In genomic region chr10:125209591-125210373, GRCh38 we compare ENCODE assay signal across 19 cellular contexts. TPM values are rescaled to one million over a fixed set of nuclear protein-coding genes. Genes with fewer than 3 reads are reported as not detected.
DNase-seq lines count a peak whose midpoint lies in the region; ATAC-seq lines count a peak whose summit lies in the region.
"Had no signal": no experiment of that assay in that cellular context is flagged by ENCODE, and none has a peak within 500 bp of the region (broad histone marks: within the 10 kb centered on the region; RNA-seq: fewer than 3 reads in every experiment).

No MANE protein-coding gene starts in this region.

- peak overlapping the region; percentile 6 for H3K27ac ChIP-seq in caudate nucleus (ENCODE audit: low read depth, low read length)
- H3K27ac ChIP-seq: hepatocyte, prostate gland, SJSA1, VCaP had no signal

- ATAC-seq in HG02763 (IDR thresholded peaks at IDR 0.05; ENCODE audit: unreplicated experiment): no peak
- no peak for ATAC-seq in HG02870 (IDR thresholded peaks at IDR 0.05; ENCODE audit: unreplicated experiment)
- ATAC-seq: activated CD8-positive, alpha-beta memory T cell treated with anti-CD3 and anti-CD28 coated beads, Interleukin-2, amount 10 ng/mL, durations not matched to agents 7 days and 5 days had no signal

- peaks cover 24% of the 10 kb centered on the region for H3K27me3 ChIP-seq in skeletal muscle satellite cell (ENCODE audit: control insufficient read depth, insufficient read depth, low read length)
- H3K27me3 ChIP-seq: hepatocyte, SJSA1 had no signal

- DNase-seq in EL: peak; percentile 8
- DNase-seq in caudate nucleus (lab: John Stamatoyannopoulos, UW): peak in 31 of 61 donors; percentile 4 to 77 (median 18)
- DNase-seq in iris pigment epithelial cell (ENCODE audit: low read depth): peak; percentile 12
- DNase-seq in mucosa of gallbladder (ENCODE audit: low spot score): no peak
- no peak for DNase-seq in T1000 (lab: John Stamatoyannopoulos, UW)
- DNase-seq: activated CD8-positive, alpha-beta memory T cell treated with anti-CD3 and anti-CD28 coated beads, Interleukin-2, amount 10 ng/mL, durations not matched to agents 7 days and 5 days; Caco-2; effector memory CD4-positive, alpha-beta T cell; NCI-H2107; NK-92 treated with Interleukin-12 subunit alpha and Interleukin-12 subunit beta, amount 100 ng/mL, for 24 hours; stimulated activated naive CD4-positive, alpha-beta T cell treated with Interleukin-2 at 50 U/mL for 16 hours had no signal

- peak overlapping the region; percentile 2 for H3K9ac ChIP-seq in skeletal muscle satellite cell (ENCODE audit: low read depth, low read length)

- peak overlapping the region; percentile 39 for H3K4me3 ChIP-seq in skeletal muscle satellite cell (ENCODE audit: low read length)
- H3K4me3 ChIP-seq: hepatocyte, lung, prostate gland, SJSA1 had no signal

- H3K4me2 ChIP-seq in skeletal muscle satellite cell (ENCODE audit: low read length): peak overlapping the region; percentile 72
- H3K4me2 ChIP-seq: hepatocyte had no signal

- H3K9me3 ChIP-seq in skeletal muscle satellite cell (replicated peaks; ENCODE audit: low read length): no peaks in the 10 kb centered on the region
- H3K9me3 ChIP-seq: Caco-2, prostate gland, SJSA1 had no signal

- H3K4me1 ChIP-seq in skeletal muscle satellite cell (ENCODE audit: control insufficient read depth, insufficient read depth, low read length): peaks cover 11% of the 10 kb centered on the region
- H3K4me1 ChIP-seq: Caco-2, prostate gland, SJSA1 had no signal

- no peaks in the 10 kb centered on the region for H3K36me3 ChIP-seq in skeletal muscle satellite cell (ENCODE audit: insufficient read depth, low read length)
- H3K36me3 ChIP-seq: prostate gland, SJSA1 had no signal

RNA-seq across cellular contexts. Expression of gene CTBP2, which starts 49.4 kb away (rescaled TPM):
- 60.9 and 63.6 TPM in 2 replicates for total RNA-seq in skeletal muscle satellite cell (2012; rRNA removed)
- total RNA-seq in mucosa of gallbladder: 99.5 TPM

Comparison
In these comparisons a context has a peak if more than half of its experiments do, and no peak if none do; other contexts are left out.
1. DNase-seq: peak in EL (single experiment), caudate nucleus (31 of 61) and iris pigment epithelial cell (single experiment); none in mucosa of gallbladder (single experiment) and T1000 (single experiment).